16 cellular contexts compared by ENCODE assay signal in genomic region chr18:7466190-7466589, GRCh38.
DNase-seq lines count a peak whose midpoint lies in the region; ATAC-seq and TF ChIP-seq lines count a peak whose summit lies in the region.
"Had no signal": no experiment of that assay in that cellular context is flagged by ENCODE, and none has a peak within 500 bp of the region (broad histone marks: within the 10 kb centered on the region; RNA-seq: fewer than 3 reads in every experiment).

No MANE protein-coding gene starts in this region.

- ATAC-seq in upper lobe of right lung (peak; percentile 52), HG03045 (IDR thresholded peaks at IDR 0.05; ENCODE audit: unreplicated experiment) (no peak)
- ATAC-seq: A549 had no signal

- intact Hi-C loops in upper lobe of right lung (cut with DNase I): no loop called here

- H3K4me1 ChIP-seq in BLaER1: peaks cover 31% of the 10 kb centered on the region
- no peaks in the 10 kb centered on the region for H3K4me1 ChIP-seq in upper lobe of right lung
- H3K4me1 ChIP-seq: A549 had no signal

- DNase-seq in NCI-H2171 treated with DMSO at 0.1 percent for 48 hours (lab: John Stamatoyannopoulos, UW) (peak; percentile 14), NCI-H2171 (lab: John Stamatoyannopoulos, UW) (no peak), epithelial cell of esophagus (ENCODE audit: low read depth) (peak; percentile 10), upper lobe of right lung (no peak)
- no peak for DNase-seq in NK-92 treated with Interleukin-12 subunit alpha and Interleukin-12 subunit beta, amount 100 ng/mL, for 24 hours (lab: John Stamatoyannopoulos, UW)
- DNase-seq: AML-193; Calu3; CD4-positive, alpha-beta memory T cell; DMS79 treated with DMSO at 0.1 percent for 48 hours; GF-D8; GOT3; H9 had no signal

- H3K27ac ChIP-seq in BLaER1: no peak overlapping the region
- no peak overlapping the region for H3K27ac ChIP-seq in upper lobe of right lung
- H3K27ac ChIP-seq: 22Rv1, A549 had no signal

- H3K27me3 ChIP-seq in BLaER1: no peaks in the 10 kb centered on the region
- H3K27me3 ChIP-seq in upper lobe of right lung: no peaks in the 10 kb centered on the region

- no peaks in the 10 kb centered on the region for H4K20me1 ChIP-seq in BLaER1

- H3K9me3 ChIP-seq in BLaER1 (no peaks in the 10 kb centered on the region), upper lobe of right lung (no peaks in the 10 kb centered on the region)
- H3K9me3 ChIP-seq: A549 had no signal

- H3K4me3 ChIP-seq in BLaER1: no peak overlapping the region
- no peak overlapping the region for H3K4me3 ChIP-seq in epithelial cell of esophagus (ENCODE audit: low read length)
- H3K4me3 ChIP-seq in upper lobe of right lung: no peak overlapping the region
- H3K4me3 ChIP-seq: A549 had no signal

- no peak overlapping the region for H3K9ac ChIP-seq in BLaER1

- TF ChIP-seq CTCF in epithelial cell of esophagus (IDR thresholded peaks at IDR 0.05; ENCODE audit: insufficient read depth, low read depth, low read length, missing control alignments) (no peak), upper lobe of right lung (IDR thresholded peaks at IDR 0.05) (no peak)

- H3K36me3 ChIP-seq in BLaER1: no peaks in the 10 kb centered on the region
- no peaks in the 10 kb centered on the region for H3K36me3 ChIP-seq in upper lobe of right lung

- 0 out of 2 replicates have a peak overlapping the region, but pooled peaks have one; percentile 3 for H3K4me2 ChIP-seq in BLaER1
- H3K4me2 ChIP-seq: A549 had no signal

Comparison
In these comparisons a context has a peak if more than half of its experiments do, and no peak if none do; other contexts are left out.
1. DNase-seq: peak in NCI-H2171 treated with DMSO at 0.1 percent for 48 hours (single experiment) and epithelial cell of esophagus (single experiment); none in NCI-H2171 (single experiment), upper lobe of right lung (single experiment) and NK-92 treated with Interleukin-12 subunit alpha and Interleukin-12 subunit beta, amount 100 ng/mL, for 24 hours (single experiment).